22 cellular contexts compared by ENCODE assay signal in genomic region chr5:113866763-113867162, GRCh38.
DNase-seq lines count a peak whose midpoint lies in the region; ATAC-seq and TF ChIP-seq lines count a peak whose summit lies in the region.
"Had no signal": no experiment of that assay in that cellular context is flagged by ENCODE, and none has a peak within 500 bp of the region (broad histone marks: within the 10 kb centered on the region; RNA-seq: fewer than 3 reads in every experiment).

No MANE protein-coding gene starts in this region.

- H4K20me1 ChIP-seq in MM.1S (ENCODE audit: insufficient read depth, low read length) = no peaks in the 10 kb centered on the region
- H4K20me1 ChIP-seq: BLaER1 treated with 17β-estradiol and CSF1 and Interleukin-3, amounts not matched to agents 10 nM and 100 nM had no signal

- H3K27me3 ChIP-seq in MM.1S (replicated peaks; ENCODE audit: insufficient read depth, low read length) = no peaks in the 10 kb centered on the region
- H3K27me3 ChIP-seq: BLaER1 treated with 17β-estradiol and CSF1 and Interleukin-3, amounts not matched to agents 10 nM and 100 nM had no signal

- H3K27me3 Mint-ChIP-seq in activated CD4-positive, alpha-beta T cell treated with anti-CD3 and anti-CD28 coated beads for 36 hours = no peaks in the 10 kb centered on the region
- H3K27me3 Mint-ChIP-seq in stimulated activated naive CD8-positive, alpha-beta T cell treated with anti-CD3 and anti-CD28 coated beads, Interleukin-15, amount 100 ng/mL, for 72 hours = no peaks in the 10 kb centered on the region
- H3K27me3 Mint-ChIP-seq in stimulated activated memory B cell treated with anti-CD40 and anti-IgM and Interleukin-4, amounts not matched to agents 10 μg/mL and 1 μg/mL and 100 μg/mL, for 72 hours = no peaks in the 10 kb centered on the region
- peaks cover 0 to 7% (median 0%) of the 10 kb centered on the region in 3 donors for H3K27me3 Mint-ChIP-seq in immature natural killer cell (ENCODE audit: low read depth in 3 of 3)
- H3K27me3 Mint-ChIP-seq: B cell; CD4-positive, alpha-beta T cell had no signal

- H3K4me3 ChIP-seq in MM.1S (ENCODE audit: low read length) = no peak overlapping the region
- H3K4me3 ChIP-seq: A549; BLaER1 treated with 17β-estradiol and CSF1 and Interleukin-3, amounts not matched to agents 10 nM and 100 nM; GM12878 had no signal

- no peak overlapping the region for H3K27ac ChIP-seq in MM.1S (ENCODE audit: low read length)
- H3K27ac ChIP-seq: 22Rv1; A549; BLaER1 treated with 17β-estradiol and CSF1 and Interleukin-3, amounts not matched to agents 10 nM and 100 nM; C4-2B had no signal

- POLR2A ChIA-PET in activated CD4-positive, alpha-beta T cell treated with anti-CD3 and anti-CD28 coated beads for 36 hours (lab: Charles Lee) = no interaction called here

- no peak overlapping the region for H2AFZ ChIP-seq in MM.1S (ENCODE audit: low read length)

- H3K9me3 Mint-ChIP-seq in activated CD4-positive, alpha-beta T cell treated with anti-CD3 and anti-CD28 coated beads for 36 hours (ENCODE audit: low read depth) = peaks cover 7% of the 10 kb centered on the region
- peaks cover 10 to 22% of the 10 kb centered on the region in 2 donors for H3K9me3 Mint-ChIP-seq in stimulated activated naive CD8-positive, alpha-beta T cell treated with anti-CD3 and anti-CD28 coated beads, Interleukin-15, amount 100 ng/mL, for 72 hours
- H3K9me3 Mint-ChIP-seq in stimulated activated memory B cell treated with anti-CD40 and anti-IgM and Interleukin-4, amounts not matched to agents 10 μg/mL and 1 μg/mL and 100 μg/mL, for 72 hours = no peaks in the 10 kb centered on the region
- H3K9me3 Mint-ChIP-seq in immature natural killer cell = peaks cover 5 to 30% (median 16%) of the 10 kb centered on the region in 6 donors

- H3K9ac ChIP-seq in MM.1S (ENCODE audit: low read length) = no peak overlapping the region
- H3K9ac ChIP-seq: BLaER1 treated with 17β-estradiol and CSF1 and Interleukin-3, amounts not matched to agents 10 nM and 100 nM had no signal

- CTCF ChIA-PET in activated CD4-positive, alpha-beta T cell treated with anti-CD3 and anti-CD28 coated beads for 36 hours (lab: Charles Lee) = no interaction called here

- intact Hi-C loops in activated CD4-positive, alpha-beta T cell treated with anti-CD3 and anti-CD28 coated beads for 36 hours (cut with DNase I, micrococcal nuclease) = no loop called here

- TF ChIP-seq CTCF in MM.1S (IDR thresholded peaks at IDR 0.05; ENCODE audit: low read length) = no peak

- H3K9me3 ChIP-seq in MM.1S (replicated peaks; ENCODE audit: insufficient read depth, low read length) = no peaks in the 10 kb centered on the region
- H3K9me3 ChIP-seq: A549; BLaER1 treated with 17β-estradiol and CSF1 and Interleukin-3, amounts not matched to agents 10 nM and 100 nM; Caco-2 had no signal

- H3K36me3 ChIP-seq in MM.1S (replicated peaks; ENCODE audit: insufficient read depth, low read length) = no peaks in the 10 kb centered on the region
- H3K36me3 ChIP-seq: BLaER1 treated with 17β-estradiol and CSF1 and Interleukin-3, amounts not matched to agents 10 nM and 100 nM had no signal

- H3K9me2 ChIP-seq in MM.1S (replicated peaks; ENCODE audit: insufficient read depth, low read length) = no peaks in the 10 kb centered on the region

- no peak for ATAC-seq in activated CD4-positive, alpha-beta T cell treated with anti-CD3 and anti-CD28 coated beads for 36 hours
- ATAC-seq in stimulated activated naive CD8-positive, alpha-beta T cell treated with anti-CD3 and anti-CD28 coated beads, Interleukin-15, amount 100 ng/mL, for 72 hours = peak; percentile 49
- ATAC-seq in stimulated activated naive CD8-positive, alpha-beta T cell treated with anti-CD3 and anti-CD28 coated beads, Interleukin-15, Interleukin-2, amounts not matched to agents 100 U/mL and 50 U/mL, for 24 hours = no peak
- ATAC-seq in stimulated activated memory B cell treated with anti-CD40 and anti-IgM and Interleukin-4, amounts not matched to agents 10 μg/mL and 1 μg/mL and 100 μg/mL, for 72 hours = peak; percentile 31
- ATAC-seq: A549; CD8-positive, alpha-beta T cell; GM12878 had no signal

- H3K36me3 Mint-ChIP-seq in activated CD4-positive, alpha-beta T cell treated with anti-CD3 and anti-CD28 coated beads for 36 hours (ENCODE audit: low read depth) = no peaks in the 10 kb centered on the region
- no peaks in the 10 kb centered on the region for H3K36me3 Mint-ChIP-seq in stimulated activated memory B cell treated with anti-CD40 and anti-IgM and Interleukin-4, amounts not matched to agents 10 μg/mL and 1 μg/mL and 100 μg/mL, for 72 hours
- H3K36me3 Mint-ChIP-seq in immature natural killer cell = no peaks in the 10 kb centered on the region
- H3K36me3 Mint-ChIP-seq: CD8-positive, alpha-beta T cell had no signal

- H3K4me1 Mint-ChIP-seq in activated CD4-positive, alpha-beta T cell treated with anti-CD3 and anti-CD28 coated beads for 36 hours = no peaks in the 10 kb centered on the region
- H3K4me1 Mint-ChIP-seq in stimulated activated naive CD8-positive, alpha-beta T cell treated with anti-CD3 and anti-CD28 coated beads, Interleukin-15, amount 100 ng/mL, for 72 hours = no peaks in the 10 kb centered on the region
- H3K4me1 Mint-ChIP-seq in stimulated activated memory B cell treated with anti-CD40 and anti-IgM and Interleukin-4, amounts not matched to agents 10 μg/mL and 1 μg/mL and 100 μg/mL, for 72 hours = no peaks in the 10 kb centered on the region
- H3K4me1 Mint-ChIP-seq in immature natural killer cell = no peaks in the 10 kb centered on the region
- H3K4me1 Mint-ChIP-seq: B cell had no signal

- no peak overlapping the region for H3K4me2 ChIP-seq in MM.1S (ENCODE audit: low read depth, low read length)
- H3K4me2 ChIP-seq: A549; BLaER1 treated with 17β-estradiol and CSF1 and Interleukin-3, amounts not matched to agents 10 nM and 100 nM had no signal

- no peaks in the 10 kb centered on the region for H3K79me2 ChIP-seq in MM.1S (ENCODE audit: low read length)

- no peak overlapping the region for H3K4me3 Mint-ChIP-seq in activated CD4-positive, alpha-beta T cell treated with anti-CD3 and anti-CD28 coated beads for 36 hours
- no peak overlapping the region for H3K4me3 Mint-ChIP-seq in stimulated activated naive CD8-positive, alpha-beta T cell treated with anti-CD3 and anti-CD28 coated beads, Interleukin-15, amount 100 ng/mL, for 72 hours
- H3K4me3 Mint-ChIP-seq in stimulated activated memory B cell treated with anti-CD40 and anti-IgM and Interleukin-4, amounts not matched to agents 10 μg/mL and 1 μg/mL and 100 μg/mL, for 72 hours = no peak overlapping the region
- H3K4me3 Mint-ChIP-seq in immature natural killer cell = no peak overlapping the region
- H3K4me3 Mint-ChIP-seq: B cell; CD4-positive, alpha-beta T cell; CD8-positive, alpha-beta T cell had no signal

- no peak overlapping the region for H3K27ac Mint-ChIP-seq in activated CD4-positive, alpha-beta T cell treated with anti-CD3 and anti-CD28 coated beads for 36 hours
- H3K27ac Mint-ChIP-seq in stimulated activated naive CD8-positive, alpha-beta T cell treated with anti-CD3 and anti-CD28 coated beads, Interleukin-15, amount 100 ng/mL, for 72 hours = no peak overlapping the region
- H3K27ac Mint-ChIP-seq in stimulated activated memory B cell treated with anti-CD40 and anti-IgM and Interleukin-4, amounts not matched to agents 10 μg/mL and 1 μg/mL and 100 μg/mL, for 72 hours = no peak overlapping the region
- no peak overlapping the region for H3K27ac Mint-ChIP-seq in immature natural killer cell
- H3K27ac Mint-ChIP-seq: B cell; CD4-positive, alpha-beta T cell; CD8-positive, alpha-beta T cell had no signal

- no peaks in the 10 kb centered on the region for H3F3A ChIP-seq in MM.1S (ENCODE audit: insufficient read depth, low read length)

- peak; percentile 7 for DNase-seq in activated CD4-positive, alpha-beta T cell treated with anti-CD3 and anti-CD28 coated beads for 36 hours
- no peak for DNase-seq in activated CD4-positive, alpha-beta T cell treated with anti-CD3 and anti-CD28 coated beads for 1 hour
- no peak for DNase-seq in stimulated activated naive CD8-positive, alpha-beta T cell treated with anti-CD3 and anti-CD28 coated beads, Interleukin-15, amount 100 ng/mL, for 72 hours
- DNase-seq in stimulated activated naive CD8-positive, alpha-beta T cell treated with anti-CD3 and anti-CD28 coated beads, Interleukin-15, Interleukin-2, amounts not matched to agents 100 U/mL and 50 U/mL, for 24 hours = no peak
- DNase-seq in MM.1S = peak; percentile 21
- no peak for DNase-seq in mucosa of gallbladder (ENCODE audit: low spot score)
- DNase-seq in immature natural killer cell = no peak
- DNase-seq: AML-193; Caco-2; Calu3; CD4-positive, alpha-beta T cell; CD8-positive, alpha-beta T cell; DMS79 treated with DMSO at 0.1 percent for 48 hours; EL; GDM1 had no signal

- no peaks in the 10 kb centered on the region for H3K4me1 ChIP-seq in MM.1S (ENCODE audit: low read length)
- H3K4me1 ChIP-seq: A549; BLaER1 treated with 17β-estradiol and CSF1 and Interleukin-3, amounts not matched to agents 10 nM and 100 nM; Caco-2 had no signal

Comparison
In these comparisons a context has a peak if more than half of its experiments do, and no peak if none do; other contexts are left out.
1. ATAC-seq: peak in stimulated activated naive CD8-positive, alpha-beta T cell treated with anti-CD3 and anti-CD28 coated beads, Interleukin-15, amount 100 ng/mL, for 72 hours (single experiment) and stimulated activated memory B cell treated with anti-CD40 and anti-IgM and Interleukin-4, amounts not matched to agents 10 μg/mL and 1 μg/mL and 100 μg/mL, for 72 hours (single experiment); none in activated CD4-positive, alpha-beta T cell treated with anti-CD3 and anti-CD28 coated beads for 36 hours (single experiment) and stimulated activated naive CD8-positive, alpha-beta T cell treated with anti-CD3 and anti-CD28 coated beads, Interleukin-15, Interleukin-2, amounts not matched to agents 100 U/mL and 50 U/mL, for 24 hours (single experiment).
2. DNase-seq: peak in activated CD4-positive, alpha-beta T cell treated with anti-CD3 and anti-CD28 coated beads for 36 hours (single experiment) and MM.1S (single experiment); none in activated CD4-positive, alpha-beta T cell treated with anti-CD3 and anti-CD28 coated beads for 1 hour (single experiment), stimulated activated naive CD8-positive, alpha-beta T cell treated with anti-CD3 and anti-CD28 coated beads, Interleukin-15, amount 100 ng/mL, for 72 hours (0 of 2), stimulated activated naive CD8-positive, alpha-beta T cell treated with anti-CD3 and anti-CD28 coated beads, Interleukin-15, Interleukin-2, amounts not matched to agents 100 U/mL and 50 U/mL, for 24 hours (single experiment), mucosa of gallbladder (single experiment) and immature natural killer cell (0 of 3).